11 cellular contexts compared by ENCODE assay signal in genomic region chr12:124454352-124454725, GRCh38.
A peak's percentile ranks its signal among the peaks of the same experiment; 100 is the strongest.
DNase-seq lines count a peak whose midpoint lies in the region; ATAC-seq and TF ChIP-seq lines count a peak whose summit lies in the region.
"Had no signal": no experiment of that assay in that cellular context is flagged by ENCODE, and none has a peak within 500 bp of the region (broad histone marks: within the 10 kb centered on the region; RNA-seq: fewer than 3 reads in every experiment).

No MANE protein-coding gene starts in this region.

- H3K4me1 Mint-ChIP-seq in glutamatergic neuron (ENCODE audit: low read depth, unreplicated experiment) = peaks cover 37% of the 10 kb centered on the region

- peaks cover 29% of the 10 kb centered on the region for H3K27me3 Mint-ChIP-seq in glutamatergic neuron (ENCODE audit: unreplicated experiment)

- in situ Hi-C loops in gastrocnemius medialis (cut with MboI; ENCODE audit: low sequenced_read_pairs in 4 of 4) = loop anchor here in 1 of 4 donors (25.0 kb wide), 1 partner anchor 92 kb away; no protein-coding TSS in a partner anchor

- no peak for TF ChIP-seq POLR2A in gastrocnemius medialis (IDR thresholded peaks at IDR 0.05)

- DNase-seq in GM12865 (ENCODE audit: low read depth) = no peak
- DNase-seq in RWPE2 (ENCODE audit: low spot score) = no peak
- DNase-seq in glutamatergic neuron = no peak
- DNase-seq in gastrocnemius medialis = no peak
- no peak for DNase-seq in activated CD4-positive, CD25-positive, alpha-beta regulatory T cell treated with anti-CD3 and anti-CD28 coated beads, Interleukin-2, amount 50 U/mL, for 72 hours
- no peak for DNase-seq in amniotic stem cell (lab: John Stamatoyannopoulos, UW)
- no peak for DNase-seq in C1 segment of cervical spinal cord (lab: John Stamatoyannopoulos, UW)
- DNase-seq in stimulated activated CD4-positive, alpha-beta T cell treated with anti-CD3 and anti-CD28 coated beads, Interleukin-2, amount 100 ng/mL, for 24 hours = no peak
- DNase-seq: DND-41; NCI-H748 treated with DMSO at 0.1 percent for 48 hours; stimulated activated CD8-positive, alpha-beta memory T cell treated with anti-CD3 and anti-CD28 coated beads, Interleukin-4, amount 100 ng/mL, for 48 hours had no signal

- H3K36me3 Mint-ChIP-seq in glutamatergic neuron (ENCODE audit: unreplicated experiment) = peaks cover 11% of the 10 kb centered on the region

- H3K27ac ChIP-seq in RWPE2 (ENCODE audit: poor library complexity, severe bottlenecking) (peak overlapping the region; percentile 24), gastrocnemius medialis (peak overlapping the region; percentile 90 to 99 (median 93))

- intact Hi-C loops in gastrocnemius medialis (cut with DNase I; ENCODE audit: low total_unique reads) = no loop called here

- ATAC-seq in RWPE2 (ENCODE audit: low read depth) (no peak), gastrocnemius medialis (no peak)

- peaks cover 5% of the 10 kb centered on the region for H3K4me1 ChIP-seq in RWPE2 (ENCODE audit: insufficient read depth, poor library complexity, severe bottlenecking)
- peaks cover 55 to 68% of the 10 kb centered on the region in 2 donors for H3K4me1 ChIP-seq in gastrocnemius medialis

- peaks cover 29% of the 10 kb centered on the region for H3K9me3 Mint-ChIP-seq in glutamatergic neuron (ENCODE audit: unreplicated experiment)

- H3K36me3 ChIP-seq in RWPE2 (ENCODE audit: low read depth) (peaks cover 25% of the 10 kb centered on the region), gastrocnemius medialis (no peaks in the 10 kb centered on the region)

- H3K9me3 ChIP-seq in RWPE2 (ENCODE audit: severe bottlenecking) = no peaks in the 10 kb centered on the region
- no peaks in the 10 kb centered on the region for H3K9me3 ChIP-seq in gastrocnemius medialis

- H3K4me3 Mint-ChIP-seq in glutamatergic neuron (ENCODE audit: unreplicated experiment) = no peak overlapping the region

- peak overlapping the region; percentile 54 for H3K4me3 ChIP-seq in GM12865 (ENCODE audit: low read depth, low read length)
- H3K4me3 ChIP-seq in RWPE2 (ENCODE audit: severe bottlenecking) = no peak overlapping the region
- no peak overlapping the region for H3K4me3 ChIP-seq in gastrocnemius medialis

- no peak for TF ChIP-seq CTCF in GM12865 (IDR thresholded peaks at IDR 0.05; ENCODE audit: insufficient read depth, low read depth, low read length, missing control alignments)
- TF ChIP-seq CTCF in RWPE2 (IDR thresholded peaks at IDR 0.05; ENCODE audit: poor library complexity, severe bottlenecking) = no peak
- no peak for TF ChIP-seq CTCF in glutamatergic neuron (IDR thresholded peaks at IDR 0.05; ENCODE audit: partially characterized antibody, unreplicated experiment)
- TF ChIP-seq CTCF in gastrocnemius medialis (IDR thresholded peaks at IDR 0.05 in 4 of 5, conservative IDR thresholded peaks at IDR 0.05 in 1 of 5) = no peak

- H3K27me3 ChIP-seq in RWPE2 (ENCODE audit: insufficient read depth, poor library complexity, severe bottlenecking) = no peaks in the 10 kb centered on the region
- no peaks in the 10 kb centered on the region for H3K27me3 ChIP-seq in gastrocnemius medialis

- H3K27ac Mint-ChIP-seq in glutamatergic neuron (ENCODE audit: unreplicated experiment) = peak overlapping the region; percentile 55
